Comparison of ENCODE assay signal across 8 cellular contexts in the genomic region with DNA sequence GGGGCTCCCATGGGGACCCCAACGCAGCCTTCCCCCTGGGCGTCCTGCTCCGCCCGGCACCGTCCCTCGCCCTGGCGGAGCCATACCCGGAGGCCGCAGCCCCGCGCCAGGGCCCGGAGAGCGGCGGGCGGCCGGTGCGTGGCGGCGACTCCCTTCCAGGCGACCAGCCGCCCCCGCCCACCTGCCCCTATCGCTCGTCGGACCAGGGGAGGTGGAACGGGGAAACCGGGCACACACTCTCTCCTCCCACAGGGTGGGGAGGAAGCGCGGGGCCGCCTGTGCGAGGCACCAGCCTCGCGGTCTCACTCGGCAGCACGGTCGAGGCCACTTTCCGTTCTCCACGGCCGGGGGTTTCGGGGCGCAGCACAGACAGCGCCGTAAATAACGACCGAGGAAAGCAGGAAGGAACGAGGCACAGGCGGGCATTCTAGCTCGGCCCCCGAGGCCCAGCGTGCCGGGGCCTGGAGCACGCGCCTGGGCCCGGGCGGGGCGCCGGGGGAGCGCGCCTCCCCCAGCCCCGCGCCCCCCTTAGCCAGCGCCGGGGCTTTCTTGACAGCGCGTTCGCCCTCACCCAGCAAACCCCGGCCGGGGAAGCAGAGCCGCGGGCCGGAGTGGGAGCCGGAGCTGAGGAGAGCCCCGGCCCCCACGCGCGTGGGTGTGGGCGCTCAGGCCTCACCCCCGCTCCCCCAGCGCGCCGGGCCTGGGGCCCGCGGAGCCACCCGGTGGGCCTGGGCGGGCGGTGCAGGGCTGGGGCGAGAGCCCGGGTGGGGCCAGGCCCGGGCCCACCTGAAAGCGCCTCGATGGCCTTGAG. TPM values are rescaled to one million over a fixed set of nuclear protein-coding genes. Genes with fewer than 3 reads are reported as not detected.
DNase-seq lines count a peak whose midpoint lies in the region; ATAC-seq and TF ChIP-seq lines count a peak whose summit lies in the region.

No MANE protein-coding gene starts in this region.

- H3K4me1 Mint-ChIP-seq in activated T-helper 17 cell treated with anti-CD3 and anti-CD28 coated beads, Interleukin-2, amount 50 U/mL, for 72 hours = peaks cover 18% of the 10 kb centered on the region

- no peaks in the 10 kb centered on the region for H3K9me3 Mint-ChIP-seq in activated T-helper 17 cell treated with anti-CD3 and anti-CD28 coated beads, Interleukin-2, amount 50 U/mL, for 72 hours

- H3K36me3 ChIP-seq in KOPT-K1 (ENCODE audit: insufficient read depth, low read length) = no peaks in the 10 kb centered on the region
- no peaks in the 10 kb centered on the region for H3K36me3 ChIP-seq in smooth muscle cell (ENCODE audit: low read depth)

- DNase-seq in NCI-H2081 (lab: John Stamatoyannopoulos, UW) (peak; percentile 52 to 66), NCI-H2081 treated with DMSO at 0.1 percent for 48 hours (lab: John Stamatoyannopoulos, UW) (no peak), left cardiac atrium (no peak), smooth muscle cell (lab: John Stamatoyannopoulos, UW; ENCODE audit: unreplicated experiment) (peak; percentile 32), occipital lobe (lab: John Stamatoyannopoulos, UW) (no peak), DMS153 treated with DMSO at 0.1 percent for 48 hours (lab: John Stamatoyannopoulos, UW; ENCODE audit: unreplicated experiment) (no peak)

- H3K27me3 Mint-ChIP-seq in activated T-helper 17 cell treated with anti-CD3 and anti-CD28 coated beads, Interleukin-2, amount 50 U/mL, for 72 hours = peaks cover 59% of the 10 kb centered on the region

- H3K36me3 Mint-ChIP-seq in activated T-helper 17 cell treated with anti-CD3 and anti-CD28 coated beads, Interleukin-2, amount 50 U/mL, for 72 hours (ENCODE audit: low read depth) = peaks cover 12% of the 10 kb centered on the region

- peak overlapping the region; percentile 94 for H3K4me2 ChIP-seq in smooth muscle cell

- peak overlapping the region; percentile 19 for H2AFZ ChIP-seq in smooth muscle cell (ENCODE audit: low read depth)

- H3K79me2 ChIP-seq in smooth muscle cell (ENCODE audit: low read depth) = peaks cover 54% of the 10 kb centered on the region

- H3K9me3 ChIP-seq in KOPT-K1 (ENCODE audit: insufficient read depth, low read length, poor library complexity, severe bottlenecking) = no peaks in the 10 kb centered on the region
- H3K9me3 ChIP-seq in smooth muscle cell (replicated peaks; ENCODE audit: low read depth) = no peaks in the 10 kb centered on the region

- peaks cover 10% of the 10 kb centered on the region for H3F3A ChIP-seq in smooth muscle cell (ENCODE audit: low read depth)

- ATAC-seq in activated T-helper 17 cell treated with anti-CD3 and anti-CD28 coated beads, Interleukin-2, amount 50 U/mL, for 72 hours (replicated peaks) = peak; percentile 34
- ATAC-seq in left cardiac atrium = peak; percentile 28 to 42

- H3K4me3 Mint-ChIP-seq in activated T-helper 17 cell treated with anti-CD3 and anti-CD28 coated beads, Interleukin-2, amount 50 U/mL, for 72 hours = peak overlapping the region; percentile 81

- H3K4me1 ChIP-seq in smooth muscle cell (ENCODE audit: low read depth) = peaks cover 44% of the 10 kb centered on the region

- H3K27ac ChIP-seq in KOPT-K1 (ENCODE audit: low read depth, low read length, poor library complexity, severe bottlenecking) = peak overlapping the region; percentile 18
- H3K27ac ChIP-seq in smooth muscle cell (ENCODE audit: low read depth) = peak overlapping the region; percentile 87

- peaks cover 30% of the 10 kb centered on the region for H4K20me1 ChIP-seq in smooth muscle cell (ENCODE audit: low read depth)

- H3K4me3 ChIP-seq in smooth muscle cell = peak overlapping the region; percentile 69

- no peaks in the 10 kb centered on the region for H3K27me3 ChIP-seq in smooth muscle cell (ENCODE audit: low read depth)

- intact Hi-C loops in left cardiac atrium (cut with DNase I) = no loop called here

- TF ChIP-seq CTCF in smooth muscle cell (IDR thresholded peaks at IDR 0.05; ENCODE audit: borderline replicate concordance, insufficient read depth, poor library complexity, severe bottlenecking) = no peak

- H3K9ac ChIP-seq in smooth muscle cell (ENCODE audit: low read depth) = peak overlapping the region; percentile 76

- no peak overlapping the region for H3K27ac Mint-ChIP-seq in activated T-helper 17 cell treated with anti-CD3 and anti-CD28 coated beads, Interleukin-2, amount 50 U/mL, for 72 hours

- under 1% methylated on average over 50 of the region's 91 CpGs for WGBS in smooth muscle cell (ENCODE audit: low lambda C conversion rate)

RNA-seq across cellular contexts. Expression of gene IGF2BP3, which starts 0.9 kb away (rescaled TPM):
- total RNA-seq in activated T-helper 17 cell treated with anti-CD3 and anti-CD28 coated beads, Interleukin-2, amount 50 U/mL, for 72 hours = under 1 TPM; 0.42 to 0.67 TPM
- total RNA-seq in left cardiac atrium (under 1 TPM; 0.15 to 0.60 TPM), smooth muscle cell (28.1 and 35.2 TPM in 2 replicates), occipital lobe (84.1 TPM)
- 7.9 and 9.7 TPM in 2 replicates for polyA plus RNA-seq in smooth muscle cell

Comparison
In these comparisons a context has a peak if more than half of its experiments do, and no peak if none do; other contexts are left out.
1. DNase-seq: peak in NCI-H2081 (2 of 2) and smooth muscle cell (single experiment); none in NCI-H2081 treated with DMSO at 0.1 percent for 48 hours (single experiment), left cardiac atrium (single experiment), occipital lobe (single experiment) and DMS153 treated with DMSO at 0.1 percent for 48 hours (single experiment).
2. RNA of gene IGF2BP3, which starts 0.9 kb away (total RNA-seq): 84.1 TPM in occipital lobe (single experiment) and 28.1 to 35.2 TPM in smooth muscle cell; 0.42 to 0.67 TPM in activated T-helper 17 cell treated with anti-CD3 and anti-CD28 coated beads, Interleukin-2, amount 50 U/mL, for 72 hours and 0.15 to 0.60 TPM in left cardiac atrium; every median in the first group is over 10 times any median in the second.